In the genomic region with DNA sequence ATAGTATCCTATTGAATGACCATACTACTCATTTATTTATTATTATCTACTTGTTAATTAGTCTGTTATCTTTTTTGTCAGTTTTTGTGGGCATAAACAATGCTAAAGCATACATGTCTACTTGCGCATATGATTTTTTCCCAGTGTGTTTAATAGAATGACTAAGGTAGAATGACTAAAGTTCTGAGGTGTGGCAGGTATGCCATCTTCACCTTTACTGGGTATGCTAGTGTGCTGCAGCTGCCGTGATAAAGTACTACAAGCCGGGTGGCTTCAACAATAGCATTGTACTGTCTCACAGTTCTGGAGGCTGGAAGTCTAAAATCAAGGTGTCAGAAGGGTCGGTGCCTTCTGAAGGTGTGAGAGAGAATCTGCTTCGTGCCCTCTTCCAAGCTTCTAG, we compare ENCODE assay signal across 19 cellular contexts. TPM values are rescaled to one million over a fixed set of nuclear protein-coding genes. Genes with fewer than 3 reads are reported as not detected.
DNase-seq lines count a peak whose midpoint lies in the region; ATAC-seq, FAIRE-seq and TF ChIP-seq lines count a peak whose summit lies in the region.
"Had no signal": no experiment of that assay in that cellular context is flagged by ENCODE, and none has a peak within 500 bp of the region (broad histone marks: within the 10 kb centered on the region; RNA-seq: fewer than 3 reads in every experiment).

No MANE protein-coding gene starts in this region.

- no peak for TF ChIP-seq POLR2A in heart left ventricle (IDR thresholded peaks at IDR 0.05)

- H3K4me3 ChIP-seq in OCI-LY7 (ENCODE audit: low read depth, low read length, poor library complexity, severe bottlenecking) = no peak overlapping the region
- no peak overlapping the region for H3K4me3 ChIP-seq in bronchial epithelial cell (ENCODE audit: low read depth, low read length)
- no peak overlapping the region for H3K4me3 ChIP-seq in heart left ventricle
- H3K4me3 ChIP-seq: GM23338 had no signal

- WGBS in heart left ventricle, 4 donors = 72 to 92% (median 79%) methylated on average over 5 of the region's 5 CpGs

- H4K20me1 ChIP-seq in OCI-LY7 (ENCODE audit: insufficient read depth, low read length) = no peaks in the 10 kb centered on the region

- DNase-seq in activated naive CD4-positive, alpha-beta T cell treated with anti-CD3 and anti-CD28 coated beads for 36 hours = no peak
- no peak for DNase-seq in OCI-LY7 (ENCODE audit: low spot score)
- peak; percentile 55 for DNase-seq in bronchial epithelial cell (ENCODE audit: low read depth)
- no peak for DNase-seq in naive B cell
- DNase-seq in ureter (ENCODE audit: low spot score) = no peak
- DNase-seq in heart left ventricle = no peak
- DNase-seq: CD4-positive, CD25-positive, alpha-beta regulatory T cell; DMS53; EL; H9; IMR-90 had no signal

- H3K4me3 Mint-ChIP-seq in activated naive CD4-positive, alpha-beta T cell treated with anti-CD3 and anti-CD28 coated beads, Interleukin-2, amount 50 U/mL, for 24 hours = no peak overlapping the region
- H3K4me3 Mint-ChIP-seq in activated naive CD4-positive, alpha-beta T cell treated with anti-CD3 and anti-CD28 coated beads for 36 hours = no peak overlapping the region
- no peak overlapping the region for H3K4me3 Mint-ChIP-seq in naive B cell
- H3K4me3 Mint-ChIP-seq: CD4-positive, CD25-positive, alpha-beta regulatory T cell; GM23338; H9 had no signal

- H3K9me3 ChIP-seq in OCI-LY7 (ENCODE audit: low read length) (peaks cover 82% of the 10 kb centered on the region), heart left ventricle (peaks cover 0 to 14% (median 0%) of the 10 kb centered on the region in 12 donors)

- H3K4me2 ChIP-seq in OCI-LY7 (ENCODE audit: low read length) = no peak overlapping the region
- H3K4me2 ChIP-seq: GM23338 had no signal

- CTCF ChIA-PET in activated naive CD4-positive, alpha-beta T cell treated with anti-CD3 and anti-CD28 coated beads for 36 hours (lab: Charles Lee) = no interaction called here
- CTCF ChIA-PET in OCI-LY7 (lab: Charles Lee; ENCODE audit: unreplicated experiment) = no interaction called here

- H3K27me3 Mint-ChIP-seq in activated naive CD4-positive, alpha-beta T cell treated with anti-CD3 and anti-CD28 coated beads, Interleukin-2, amount 50 U/mL, for 24 hours = no peaks in the 10 kb centered on the region
- H3K27me3 Mint-ChIP-seq in activated naive CD4-positive, alpha-beta T cell treated with anti-CD3 and anti-CD28 coated beads for 36 hours (ENCODE audit: low read depth) = no peaks in the 10 kb centered on the region
- H3K27me3 Mint-ChIP-seq in naive B cell = no peaks in the 10 kb centered on the region

- H3K36me3 Mint-ChIP-seq in activated naive CD4-positive, alpha-beta T cell treated with anti-CD3 and anti-CD28 coated beads, Interleukin-2, amount 50 U/mL, for 24 hours = peaks cover 12% of the 10 kb centered on the region
- peaks cover 8% of the 10 kb centered on the region for H3K36me3 Mint-ChIP-seq in activated naive CD4-positive, alpha-beta T cell treated with anti-CD3 and anti-CD28 coated beads for 36 hours (ENCODE audit: low read depth)
- peaks cover 4 to 8% of the 10 kb centered on the region in 2 donors for H3K36me3 Mint-ChIP-seq in naive B cell
- H3K36me3 Mint-ChIP-seq: CD4-positive, CD25-positive, alpha-beta regulatory T cell had no signal

- H3K36me3 ChIP-seq in OCI-LY7 (ENCODE audit: insufficient read depth, low read length) (peaks cover 99% of the 10 kb centered on the region), bronchial epithelial cell (ENCODE audit: control insufficient read depth, insufficient read depth, low read length) (no peaks in the 10 kb centered on the region), heart left ventricle (no peaks in the 10 kb centered on the region)

- H2AFZ ChIP-seq in OCI-LY7 (ENCODE audit: low read length) = no peak overlapping the region
- H2AFZ ChIP-seq: GM23338 had no signal

- TF ChIP-seq CTCF in OCI-LY7 (conservative IDR thresholded peaks at IDR 0.05; ENCODE audit: low read length) (no peak), bronchial epithelial cell (IDR thresholded peaks at IDR 0.05; ENCODE audit: insufficient read depth, low read length, severe bottlenecking) (no peak), heart left ventricle (IDR thresholded peaks at IDR 0.05) (no peak)

- peaks cover 4% of the 10 kb centered on the region for H3K27me3 ChIP-seq in bronchial epithelial cell (ENCODE audit: control insufficient read depth, insufficient read depth, low read length)
- no peaks in the 10 kb centered on the region for H3K27me3 ChIP-seq in heart left ventricle

- H3K27ac Mint-ChIP-seq in activated naive CD4-positive, alpha-beta T cell treated with anti-CD3 and anti-CD28 coated beads, Interleukin-2, amount 50 U/mL, for 24 hours = peak overlapping the region; percentile 39
- no peak overlapping the region for H3K27ac Mint-ChIP-seq in activated naive CD4-positive, alpha-beta T cell treated with anti-CD3 and anti-CD28 coated beads for 36 hours
- H3K27ac Mint-ChIP-seq in naive B cell = peak overlapping the region in 5 of 6 donors; percentile 0 to 28 (median 24)
- H3K27ac Mint-ChIP-seq: CD4-positive, CD25-positive, alpha-beta regulatory T cell; GM23338; H9 had no signal

- H3K27ac ChIP-seq in OCI-LY7 (ENCODE audit: low read depth, low read length, poor library complexity, severe bottlenecking) (peak overlapping the region; percentile 81), heart left ventricle (no peak overlapping the region)
- H3K27ac ChIP-seq: 22Rv1 had no signal

- ATAC-seq in naive B cell (ENCODE audit: low read depth in 2 of 2) = no peak
- no peak for ATAC-seq in GM21737 (IDR thresholded peaks at IDR 0.05; ENCODE audit: unreplicated experiment)
- ATAC-seq in heart left ventricle = no peak
- ATAC-seq: GM23338 had no signal

- no TSS peak for BruUV-seq in OCI-LY7 (replicated peaks; lab: Mats Ljungman, UMichigan)

- POLR2A ChIA-PET in OCI-LY7 (lab: Charles Lee) = interaction anchor here (0.9 kb wide), 1 partner anchor 12 kb away, joined by 3 read pairs; no protein-coding TSS in a partner anchor

- H3K4me1 Mint-ChIP-seq in activated naive CD4-positive, alpha-beta T cell treated with anti-CD3 and anti-CD28 coated beads, Interleukin-2, amount 50 U/mL, for 24 hours = peaks cover 74% of the 10 kb centered on the region
- peaks cover 58% of the 10 kb centered on the region for H3K4me1 Mint-ChIP-seq in activated naive CD4-positive, alpha-beta T cell treated with anti-CD3 and anti-CD28 coated beads for 36 hours (ENCODE audit: low read depth)
- H3K4me1 Mint-ChIP-seq in naive B cell = peaks cover 39 to 58% (median 40%) of the 10 kb centered on the region in 3 donors
- H3K4me1 Mint-ChIP-seq: GM23338 had no signal

- H3K79me2 ChIP-seq in OCI-LY7 (ENCODE audit: insufficient read depth, low read depth, low read length) = peaks cover 100% of the 10 kb centered on the region

- no peaks in the 10 kb centered on the region for H3K9me2 ChIP-seq in OCI-LY7 (ENCODE audit: insufficient read depth, low read length)

- FAIRE-seq in bronchial epithelial cell (lab: Jason Lieb, UNC) = no peak
- FAIRE-seq: G401.6 had no signal

- intact Hi-C loops in activated naive CD4-positive, alpha-beta T cell treated with anti-CD3 and anti-CD28 coated beads for 36 hours (cut with micrococcal nuclease) = loop anchor here (5.0 kb wide), 1 partner anchor 430 kb away; a partner anchor contains a TSS
- intact Hi-C loops in OCI-LY7 (cut with micrococcal nuclease; ENCODE audit: unreplicated experiment) = no loop called here
- intact Hi-C loops in heart left ventricle (cut with DNase I) = no loop called here

- peaks cover 65% of the 10 kb centered on the region for H3K4me1 ChIP-seq in OCI-LY7 (ENCODE audit: insufficient read depth, low read length, poor library complexity, severe bottlenecking)
- peaks cover 0 to 21% (median 0%) of the 10 kb centered on the region in 12 donors for H3K4me1 ChIP-seq in heart left ventricle

- no peaks in the 10 kb centered on the region for H3K9me3 Mint-ChIP-seq in activated naive CD4-positive, alpha-beta T cell treated with anti-CD3 and anti-CD28 coated beads, Interleukin-2, amount 50 U/mL, for 24 hours
- no peaks in the 10 kb centered on the region for H3K9me3 Mint-ChIP-seq in activated naive CD4-positive, alpha-beta T cell treated with anti-CD3 and anti-CD28 coated beads for 36 hours
- no peaks in the 10 kb centered on the region for H3K9me3 Mint-ChIP-seq in naive B cell
- H3K9me3 Mint-ChIP-seq: CD4-positive, CD25-positive, alpha-beta regulatory T cell had no signal

RNA-seq across cellular contexts. Expression of a gene that starts 19.2 kb away (rescaled TPM):
- 10 to 100 TPM; 18.5 to 20.0 TPM for total RNA-seq in activated naive CD4-positive, alpha-beta T cell treated with anti-CD3 and anti-CD28 coated beads for 36 hours
- total RNA-seq in OCI-LY7 (2014; rRNA removed; shearing (Covaris generic)) = 92.0 and 103 TPM in 2 replicates
- 176 and 214 TPM in 2 replicates for total RNA-seq in OCI-LY7 (2022)
- total RNA-seq in bronchial epithelial cell = not detected in 2 replicates
- polyA plus RNA-seq in naive B cell (ENCODE audit: low read depth in 6 of 6) = 10 to 100 TPM; 12.8 to 33.8 (median 24.7) TPM
- 2.6 TPM for total RNA-seq in ureter
- total RNA-seq in heart left ventricle = 10 to 100 TPM in 3 of 9 donors, 1 to 10 TPM in 6; 1.0 to 12.4 (median 3.0) TPM
- polyA plus RNA-seq in heart left ventricle = 1 to 10 TPM; 1.8 to 2.1 TPM
- total RNA-seq: A673, HT-29, IMR-90 had no signal
- polyA plus RNA-seq: BJ, IMR-90 had no signal

Comparison
In these comparisons a context has a peak if more than half of its experiments do, and no peak if none do; other contexts are left out.
1. RNA of a gene that starts 19.2 kb away (total RNA-seq): 92.0 to 214 TPM in OCI-LY7; 18.5 to 20.0 TPM in activated naive CD4-positive, alpha-beta T cell treated with anti-CD3 and anti-CD28 coated beads for 36 hours, 1.0 to 12.4 TPM in heart left ventricle, 2.6 TPM in ureter (single experiment) and not detected in bronchial epithelial cell; every median in the first group is over 4 times any median in the second.